In the genomic region with DNA sequence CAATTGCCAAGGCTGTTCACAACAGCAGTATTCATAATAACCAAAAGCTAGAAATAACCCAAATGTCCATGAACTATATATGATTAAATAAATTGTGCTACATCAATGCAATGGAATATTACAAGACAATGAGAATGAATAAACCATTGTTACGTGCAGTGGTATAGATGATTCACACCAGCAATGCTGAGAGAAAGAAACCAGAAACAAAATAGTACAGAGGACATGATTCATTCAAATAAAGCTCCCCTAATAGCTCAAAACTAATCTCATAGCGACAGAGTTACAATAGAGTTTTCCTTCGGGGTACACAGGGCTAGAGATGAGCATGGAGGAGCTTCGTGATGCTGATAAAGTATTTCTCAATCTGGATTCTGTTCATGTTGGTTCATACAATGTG, we compare ENCODE assay signal across 21 cellular contexts.
DNase-seq lines count a peak whose midpoint lies in the region; ATAC-seq, FAIRE-seq and TF ChIP-seq lines count a peak whose summit lies in the region.
"Had no signal": no experiment of that assay in that cellular context is flagged by ENCODE, and none has a peak within 500 bp of the region (broad histone marks: within the 10 kb centered on the region; RNA-seq: fewer than 3 reads in every experiment).

No MANE protein-coding gene starts in this region.

- no peak overlapping the region for H2AFZ ChIP-seq in astrocyte (ENCODE audit: low read depth, low read length)

- no peaks in the 10 kb centered on the region for H3K36me3 ChIP-seq in astrocyte (ENCODE audit: insufficient read depth, low read length)
- H3K36me3 ChIP-seq: BLaER1 treated with 17β-estradiol and CSF1 and Interleukin-3, amounts not matched to agents 10 nM and 100 nM had no signal

- H3K79me2 ChIP-seq in astrocyte (ENCODE audit: insufficient read depth, low read length) = no peaks in the 10 kb centered on the region

- no peak overlapping the region for H3K4me3 ChIP-seq in astrocyte (ENCODE audit: insufficient read depth, low read depth, low read length)
- H3K4me3 ChIP-seq: A549; BLaER1 treated with 17β-estradiol and CSF1 and Interleukin-3, amounts not matched to agents 10 nM and 100 nM had no signal

- H3K4me3 Mint-ChIP-seq in astrocyte (ENCODE audit: unreplicated experiment) = no peak overlapping the region
- H3K4me3 Mint-ChIP-seq: B cell; CD4-positive, alpha-beta T cell; CD8-positive, alpha-beta T cell had no signal

- DNase-seq in A172 (ENCODE audit: low spot score) (peak; percentile 14), HT1080 (ENCODE audit: low read depth) (peak; percentile 53), astrocyte (ENCODE audit: low read depth) (no peak)
- DNase-seq: 8988T; AML-193; Caco-2; Calu3; CD4-positive, alpha-beta T cell; CD8-positive, alpha-beta T cell; DMS79 treated with DMSO at 0.1 percent for 48 hours; GF-D8 had no signal

- no peaks in the 10 kb centered on the region for H3K36me3 Mint-ChIP-seq in astrocyte (ENCODE audit: low read depth, unreplicated experiment)
- H3K36me3 Mint-ChIP-seq: CD8-positive, alpha-beta T cell had no signal

- no peaks in the 10 kb centered on the region for H3K4me1 Mint-ChIP-seq in astrocyte (ENCODE audit: low read depth, unreplicated experiment)
- H3K4me1 Mint-ChIP-seq: B cell had no signal

- H3K27me3 Mint-ChIP-seq in astrocyte (ENCODE audit: low read depth, unreplicated experiment) = no peaks in the 10 kb centered on the region
- H3K27me3 Mint-ChIP-seq: B cell; CD4-positive, alpha-beta T cell had no signal

- H4K20me1 ChIP-seq in astrocyte (ENCODE audit: insufficient read depth, low read length) = no peaks in the 10 kb centered on the region

- TF ChIP-seq CTCF in astrocyte (IDR thresholded peaks at IDR 0.05; ENCODE audit: insufficient read depth, low read depth, low read length) = no peak

- no peak overlapping the region for H3K27ac Mint-ChIP-seq in astrocyte (ENCODE audit: unreplicated experiment)
- H3K27ac Mint-ChIP-seq: B cell; CD4-positive, alpha-beta T cell; CD8-positive, alpha-beta T cell had no signal

- H3K9me3 ChIP-seq in astrocyte (ENCODE audit: insufficient read depth, low read depth, low read length) = no peaks in the 10 kb centered on the region
- H3K9me3 ChIP-seq: A549; BLaER1 treated with 17β-estradiol and CSF1 and Interleukin-3, amounts not matched to agents 10 nM and 100 nM; Caco-2 had no signal

- ATAC-seq in GM18498 (IDR thresholded peaks at IDR 0.05; ENCODE audit: unreplicated experiment) = no peak
- no peak for ATAC-seq in HG03342 (IDR thresholded peaks at IDR 0.05; ENCODE audit: unreplicated experiment)
- ATAC-seq: A549; CD8-positive, alpha-beta T cell had no signal

- no peaks in the 10 kb centered on the region for H3K27me3 ChIP-seq in astrocyte (ENCODE audit: insufficient read depth, low read length)

- H3K4me2 ChIP-seq in astrocyte (ENCODE audit: low read length) = no peak overlapping the region
- H3K4me2 ChIP-seq: A549; BLaER1 treated with 17β-estradiol and CSF1 and Interleukin-3, amounts not matched to agents 10 nM and 100 nM had no signal

- H3K27ac ChIP-seq in astrocyte (ENCODE audit: low read depth, low read length) = no peak overlapping the region
- H3K27ac ChIP-seq: A549; BLaER1 treated with 17β-estradiol and CSF1 and Interleukin-3, amounts not matched to agents 10 nM and 100 nM; C4-2B had no signal

- H3K9me3 Mint-ChIP-seq in astrocyte (ENCODE audit: unreplicated experiment) = no peaks in the 10 kb centered on the region

- H3K9ac ChIP-seq in astrocyte (ENCODE audit: low read length) = no peak overlapping the region
- H3K9ac ChIP-seq: BLaER1 treated with 17β-estradiol and CSF1 and Interleukin-3, amounts not matched to agents 10 nM and 100 nM had no signal

- peak; percentile 84 for FAIRE-seq in astrocyte (lab: Jason Lieb, UNC)
- FAIRE-seq: D721Med, G401.6, GM12891, GM18507 had no signal

- no peaks in the 10 kb centered on the region for H3K4me1 ChIP-seq in astrocyte (ENCODE audit: insufficient read depth, low read length)
- H3K4me1 ChIP-seq: A549; BLaER1 treated with 17β-estradiol and CSF1 and Interleukin-3, amounts not matched to agents 10 nM and 100 nM; Caco-2 had no signal
